In the genomic region with DNA sequence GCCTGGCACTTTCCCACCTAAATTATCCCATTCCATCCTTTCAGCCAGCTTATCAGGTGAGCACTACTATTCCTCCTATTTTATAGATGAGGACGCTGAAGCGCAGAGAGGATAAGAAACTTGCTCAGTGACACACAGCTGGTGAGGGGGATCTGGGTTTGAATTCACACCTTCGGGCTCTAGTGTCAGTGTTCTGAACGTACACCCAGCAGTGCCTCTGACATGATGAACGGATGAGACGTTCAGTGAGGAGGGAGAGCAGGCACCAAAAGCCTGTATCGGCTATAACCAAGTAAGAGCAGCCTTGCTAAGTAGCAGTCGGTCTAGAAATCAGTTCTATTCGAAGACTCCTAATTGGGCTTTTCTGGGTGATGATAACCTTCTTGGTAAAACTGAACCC, we compare ENCODE assay signal across 6 cellular contexts.
"Had no signal": no experiment of that assay in that cellular context is flagged by ENCODE, and none has a peak within 500 bp of the region (broad histone marks: within the 10 kb centered on the region; RNA-seq: fewer than 3 reads in every experiment).

No MANE protein-coding gene starts in this region.

- H3K27ac ChIP-seq: GM23248 had no signal

- ATAC-seq: K562 had no signal

- FAIRE-seq: HTR-8/SVneo, K562 had no signal

- DNase-seq: GM23248, GOT3, HCEC 1CT, IMR-90 had no signal

- H2AFZ ChIP-seq: GM23248 had no signal

- H3K4me3 ChIP-seq: GM23248, K562 had no signal
